In the genomic region with DNA sequence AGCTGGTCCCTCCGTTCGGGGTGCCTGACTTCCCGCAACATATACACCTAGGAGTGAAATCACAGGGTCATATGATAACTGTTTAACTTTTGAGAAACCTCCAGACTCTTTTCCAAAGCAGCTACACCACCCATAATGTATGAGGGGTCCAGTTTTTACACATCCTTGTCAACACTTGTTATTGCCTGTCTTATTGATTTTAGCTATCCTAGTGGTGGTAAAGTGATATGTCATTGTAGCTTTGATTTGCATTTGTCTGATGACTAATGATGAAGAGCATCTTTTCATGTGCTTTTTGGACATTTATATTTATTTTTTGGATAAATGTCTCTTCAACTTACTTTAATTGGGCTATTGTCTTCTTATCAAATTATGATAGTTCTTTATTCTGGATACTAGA, we compare ENCODE assay signal across 22 cellular contexts.
"Had no signal": no experiment of that assay in that cellular context is flagged by ENCODE, and none has a peak within 500 bp of the region (broad histone marks: within the 10 kb centered on the region; RNA-seq: fewer than 3 reads in every experiment).

No MANE protein-coding gene starts in this region.

- H3K27ac ChIP-seq: hepatocyte, left ventricle myocardium inferior, ovary, right atrium auricular region, spleen, tibial nerve, upper lobe of right lung had no signal

- H3K27ac Mint-ChIP-seq: memory B cell; natural killer cell treated with Interleukin-12 subunit alpha and Interleukin-12 subunit beta and Interleukin-15 and Interleukin-18, amount 100 ng/mL, for 72 hours; progenitor cell of endocrine pancreas; stimulated activated naive CD8-positive, alpha-beta T cell treated with anti-CD3 and anti-CD28 coated beads, Interleukin-15, Interleukin-2, amounts not matched to agents 100 ng/mL and 50 ng/mL, for 24 hours had no signal

- H3K27me3 ChIP-seq: hepatocyte, ovary, right atrium auricular region, spleen, tibial nerve, upper lobe of right lung had no signal

- ATAC-seq: mucosa of descending colon; naive thymus-derived CD4-positive, alpha-beta T cell; natural killer cell treated with Interleukin-12 subunit alpha and Interleukin-12 subunit beta and Interleukin-15 and Interleukin-18, amount 100 ng/mL, for 72 hours; sciatic nerve; stimulated activated effector memory CD8-positive, alpha-beta T cell treated with anti-CD3 and anti-CD28 coated beads, Interleukin-12 subunit alpha, Interleukin-12 subunit beta, amount 100 ng/mL, for 72 hours; upper lobe of right lung had no signal

- FAIRE-seq: small intestine, urothelium cell line had no signal

- DNase-seq: islet precursor cell; left ventricle myocardium inferior; midbrain; mucosa of descending colon; naive thymus-derived CD4-positive, alpha-beta T cell; ovary; small intestine; spleen; stimulated activated CD4-positive, alpha-beta T cell treated with anti-CD3 and anti-CD28 coated beads, Interleukin-4, amount 100 ng/mL, for 24 hours; stimulated activated naive CD4-positive, alpha-beta T cell; upper lobe of right lung had no signal

- H2AFZ ChIP-seq: hepatocyte had no signal

- H3K4me2 ChIP-seq: hepatocyte had no signal

- H3K27me3 Mint-ChIP-seq: memory B cell; naive thymus-derived CD4-positive, alpha-beta T cell; natural killer cell treated with Interleukin-12 subunit alpha and Interleukin-12 subunit beta and Interleukin-15 and Interleukin-18, amount 100 ng/mL, for 72 hours; progenitor cell of endocrine pancreas; stimulated activated naive CD8-positive, alpha-beta T cell treated with anti-CD3 and anti-CD28 coated beads, Interleukin-15, Interleukin-2, amounts not matched to agents 100 ng/mL and 50 ng/mL, for 24 hours had no signal

- H3K9me3 ChIP-seq: ovary, right atrium auricular region, upper lobe of right lung had no signal

- H3K4me3 ChIP-seq: hepatocyte, left ventricle myocardium inferior, lung, mucosa of descending colon, ovary, right atrium auricular region, spleen, tibial nerve, upper lobe of right lung had no signal

- H3K36me3 ChIP-seq: ovary, upper lobe of right lung had no signal

- H3K4me3 Mint-ChIP-seq: memory B cell; naive thymus-derived CD4-positive, alpha-beta T cell; natural killer cell treated with Interleukin-12 subunit alpha and Interleukin-12 subunit beta and Interleukin-15 and Interleukin-18, amount 100 ng/mL, for 72 hours; stimulated activated effector memory CD8-positive, alpha-beta T cell treated with anti-CD3 and anti-CD28 coated beads, Interleukin-12 subunit alpha, Interleukin-12 subunit beta, amount 100 ng/mL, for 72 hours; stimulated activated naive CD8-positive, alpha-beta T cell treated with anti-CD3 and anti-CD28 coated beads, Interleukin-15, Interleukin-2, amounts not matched to agents 100 ng/mL and 50 ng/mL, for 24 hours had no signal
